In genomic region chr3:195774917-195775316, GRCh38 we compare ENCODE assay signal across 8 cellular contexts. TPM values are rescaled to one million over a fixed set of nuclear protein-coding genes. Genes with fewer than 3 reads are reported as not detected.
DNase-seq lines count a peak whose midpoint lies in the region; ATAC-seq and TF ChIP-seq lines count a peak whose summit lies in the region.

No MANE protein-coding gene starts in this region.

- no peaks in the 10 kb centered on the region for H3K36me3 Mint-ChIP-seq in activated naive CD8-positive, alpha-beta T cell treated with anti-CD3 and anti-CD28 coated beads, Interleukin-2, amount 10 ng/mL, durations not matched to agents 7 days and 5 days
- peaks cover 8% of the 10 kb centered on the region for H3K36me3 Mint-ChIP-seq in activated naive CD8-positive, alpha-beta T cell treated with anti-CD3 and anti-CD28 coated beads for 36 hours
- no peaks in the 10 kb centered on the region for H3K36me3 Mint-ChIP-seq in chondrocyte (ENCODE audit: low read depth)

- no peak overlapping the region for H3K4me3 Mint-ChIP-seq in activated naive CD8-positive, alpha-beta T cell treated with anti-CD3 and anti-CD28 coated beads, Interleukin-2, amount 10 ng/mL, durations not matched to agents 7 days and 5 days
- H3K4me3 Mint-ChIP-seq in activated naive CD8-positive, alpha-beta T cell treated with anti-CD3 and anti-CD28 coated beads for 36 hours = no peak overlapping the region
- H3K4me3 Mint-ChIP-seq in chondrocyte (ENCODE audit: unreplicated experiment) = no peak overlapping the region

- POLR2A ChIA-PET in activated naive CD8-positive, alpha-beta T cell treated with anti-CD3 and anti-CD28 coated beads, Interleukin-2, amount 10 ng/mL, durations not matched to agents 7 days and 5 days (lab: Charles Lee) = no interaction called here

- peaks cover 4% of the 10 kb centered on the region for H3K4me1 Mint-ChIP-seq in activated naive CD8-positive, alpha-beta T cell treated with anti-CD3 and anti-CD28 coated beads, Interleukin-2, amount 10 ng/mL, durations not matched to agents 7 days and 5 days
- peaks cover 2% of the 10 kb centered on the region for H3K4me1 Mint-ChIP-seq in activated naive CD8-positive, alpha-beta T cell treated with anti-CD3 and anti-CD28 coated beads for 36 hours
- H3K4me1 Mint-ChIP-seq in chondrocyte (ENCODE audit: low read depth) = no peaks in the 10 kb centered on the region

- no peak for ATAC-seq in activated naive CD8-positive, alpha-beta T cell treated with anti-CD3 and anti-CD28 coated beads, Interleukin-2, amount 10 ng/mL, durations not matched to agents 7 days and 5 days (ENCODE audit: low read depth)
- ATAC-seq in HG03439 (IDR thresholded peaks at IDR 0.05; ENCODE audit: unreplicated experiment) = no peak
- ATAC-seq in GM18867 (IDR thresholded peaks at IDR 0.05; ENCODE audit: unreplicated experiment) = no peak

- no peaks in the 10 kb centered on the region for H3K27me3 Mint-ChIP-seq in activated naive CD8-positive, alpha-beta T cell treated with anti-CD3 and anti-CD28 coated beads, Interleukin-2, amount 10 ng/mL, durations not matched to agents 7 days and 5 days
- H3K27me3 Mint-ChIP-seq in activated naive CD8-positive, alpha-beta T cell treated with anti-CD3 and anti-CD28 coated beads for 36 hours = no peaks in the 10 kb centered on the region
- no peaks in the 10 kb centered on the region for H3K27me3 Mint-ChIP-seq in chondrocyte (ENCODE audit: low read depth)

- H3K9me3 Mint-ChIP-seq in activated naive CD8-positive, alpha-beta T cell treated with anti-CD3 and anti-CD28 coated beads, Interleukin-2, amount 10 ng/mL, durations not matched to agents 7 days and 5 days = peaks cover 12% of the 10 kb centered on the region
- peaks cover 14% of the 10 kb centered on the region for H3K9me3 Mint-ChIP-seq in activated naive CD8-positive, alpha-beta T cell treated with anti-CD3 and anti-CD28 coated beads for 36 hours
- no peaks in the 10 kb centered on the region for H3K9me3 Mint-ChIP-seq in chondrocyte (ENCODE audit: low read depth)

- H3K27ac Mint-ChIP-seq in activated naive CD8-positive, alpha-beta T cell treated with anti-CD3 and anti-CD28 coated beads, Interleukin-2, amount 10 ng/mL, durations not matched to agents 7 days and 5 days = no peak overlapping the region
- H3K27ac Mint-ChIP-seq in activated naive CD8-positive, alpha-beta T cell treated with anti-CD3 and anti-CD28 coated beads for 36 hours = no peak overlapping the region
- H3K27ac Mint-ChIP-seq in chondrocyte (ENCODE audit: unreplicated experiment) = no peak overlapping the region

- DNase-seq in activated naive CD8-positive, alpha-beta T cell treated with anti-CD3 and anti-CD28 coated beads, Interleukin-2, amount 10 ng/mL, durations not matched to agents 7 days and 5 days = peak; percentile 22
- no peak for DNase-seq in activated naive CD8-positive, alpha-beta T cell treated with anti-CD3 and anti-CD28 coated beads for 36 hours
- DNase-seq in NCI-H2196 treated with DMSO at 0.1 percent for 48 hours (lab: John Stamatoyannopoulos, UW; ENCODE audit: unreplicated experiment) (peak; percentile 79), chondrocyte (ENCODE audit: low spot score) (no peak), lung microvascular endothelial cell (ENCODE audit: low read depth in 2 of 2) (peak; percentile 55 to 69), kidney glomerular epithelial cell (lab: John Stamatoyannopoulos, UW) (no peak)

- peak; percentile 75 for TF ChIP-seq CTCF in chondrocyte (IDR thresholded peaks at IDR 0.05)

RNA-seq across cellular contexts. Expression of gene MUC4, which starts 36.8 kb away (rescaled TPM):
- total RNA-seq in activated naive CD8-positive, alpha-beta T cell treated with anti-CD3 and anti-CD28 coated beads, Interleukin-2, amount 10 ng/mL, durations not matched to agents 7 days and 5 days = under 1 TPM in 1 of 2 experiments, not detected in 1; 0.06 TPM
- total RNA-seq in activated naive CD8-positive, alpha-beta T cell treated with anti-CD3 and anti-CD28 coated beads for 36 hours = under 1 TPM; 0.08 to 0.14 TPM
- total RNA-seq in chondrocyte (not detected in 3 replicates), lung microvascular endothelial cell (not detected in 2 replicates)

RNA-seq across cellular contexts. Expression of gene MUC20, which starts 54.1 kb away (rescaled TPM):
- total RNA-seq in activated naive CD8-positive, alpha-beta T cell treated with anti-CD3 and anti-CD28 coated beads, Interleukin-2, amount 10 ng/mL, durations not matched to agents 7 days and 5 days = 1 to 10 TPM; 3.0 to 3.1 TPM
- total RNA-seq in activated naive CD8-positive, alpha-beta T cell treated with anti-CD3 and anti-CD28 coated beads for 36 hours = under 1 TPM; 0.26 to 0.29 TPM
- total RNA-seq in chondrocyte (2.2 to 8.4 TPM (median 3.0 TPM) in 3 replicates), lung microvascular endothelial cell (under 0.01 TPM in 2 replicates)

Comparison
In these comparisons a context has a peak if more than half of its experiments do, and no peak if none do; other contexts are left out.
1. DNase-seq: peak in activated naive CD8-positive, alpha-beta T cell treated with anti-CD3 and anti-CD28 coated beads, Interleukin-2, amount 10 ng/mL, durations not matched to agents 7 days and 5 days (single experiment), NCI-H2196 treated with DMSO at 0.1 percent for 48 hours (single experiment) and lung microvascular endothelial cell (2 of 2); none in activated naive CD8-positive, alpha-beta T cell treated with anti-CD3 and anti-CD28 coated beads for 36 hours (single experiment), chondrocyte (single experiment) and kidney glomerular epithelial cell (single experiment).